In genomic region chr6:163958646-163959045, GRCh38 we compare ENCODE assay signal across 14 cellular contexts.
DNase-seq lines count a peak whose midpoint lies in the region; ATAC-seq and TF ChIP-seq lines count a peak whose summit lies in the region.
"Had no signal": no experiment of that assay in that cellular context is flagged by ENCODE, and none has a peak within 500 bp of the region (broad histone marks: within the 10 kb centered on the region; RNA-seq: fewer than 3 reads in every experiment).

No MANE protein-coding gene starts in this region.

- H3K36me3 Mint-ChIP-seq in neural crest cell (ENCODE audit: low read depth) = no peaks in the 10 kb centered on the region

- H3K27ac Mint-ChIP-seq in neural crest cell (ENCODE audit: unreplicated experiment) = peak overlapping the region; percentile 80
- H3K27ac Mint-ChIP-seq: activated CD8-positive, alpha-beta T cell treated with anti-CD3 and anti-CD28 coated beads, Interleukin-2, amount 10 ng/mL, durations not matched to agents 7 days and 5 days; stimulated activated naive CD8-positive, alpha-beta T cell treated with anti-CD3 and anti-CD28 coated beads, Interleukin-15, Interleukin-2, amounts not matched to agents 100 ng/mL and 50 ng/mL, for 24 hours had no signal

- H3K27me3 Mint-ChIP-seq in neural crest cell (ENCODE audit: low read depth) = no peaks in the 10 kb centered on the region

- no peak overlapping the region for H3K4me3 ChIP-seq in HUES48 (ENCODE audit: low read depth, low read length)
- H3K4me3 ChIP-seq in choroid plexus epithelial cell (ENCODE audit: low read depth, low read length) = no peak overlapping the region

- peaks cover 7% of the 10 kb centered on the region for H3K9me3 Mint-ChIP-seq in neural crest cell
- H3K9me3 Mint-ChIP-seq: stimulated activated naive CD8-positive, alpha-beta T cell treated with anti-CD3 and anti-CD28 coated beads, Interleukin-15, Interleukin-2, amounts not matched to agents 100 ng/mL and 50 ng/mL, for 24 hours had no signal

- H3K4me1 Mint-ChIP-seq in neural crest cell = peaks cover 70% of the 10 kb centered on the region

- peaks cover 21% of the 10 kb centered on the region for H3K4me1 ChIP-seq in HUES48 (ENCODE audit: control insufficient read depth, insufficient read depth, low read length)

- H3K36me3 ChIP-seq in HUES48 (ENCODE audit: control insufficient read depth, insufficient read depth, low read length) = no peaks in the 10 kb centered on the region

- no peak for ATAC-seq in HG03460 (IDR thresholded peaks at IDR 0.05; ENCODE audit: unreplicated experiment)
- ATAC-seq in GM18870 (IDR thresholded peaks at IDR 0.05; ENCODE audit: unreplicated experiment) = no peak
- ATAC-seq in HG03457 (IDR thresholded peaks at IDR 0.05; ENCODE audit: unreplicated experiment) = no peak
- ATAC-seq: activated CD8-positive, alpha-beta T cell treated with anti-CD3 and anti-CD28 coated beads, Interleukin-2, amount 10 ng/mL, durations not matched to agents 7 days and 5 days had no signal

- no peak for TF ChIP-seq CTCF in choroid plexus epithelial cell (conservative IDR thresholded peaks at IDR 0.05; ENCODE audit: low read depth, low read length)
- TF ChIP-seq CTCF in neural crest cell (conservative IDR thresholded peaks at IDR 0.05) = no peak

- DNase-seq in EH (ENCODE audit: low read depth) (peak; percentile 81), choroid plexus epithelial cell (ENCODE audit: low read depth) (peak; percentile 59), neural crest cell (ENCODE audit: low read depth, low spot score) (no peak), NCI-H146 treated with DMSO at 0.1 percent for 48 hours (lab: John Stamatoyannopoulos, UW; ENCODE audit: unreplicated experiment) (no peak)
- DNase-seq: activated CD8-positive, alpha-beta T cell treated with anti-CD3 and anti-CD28 coated beads, Interleukin-2, amount 10 ng/mL, durations not matched to agents 7 days and 5 days; activated effector memory CD4-positive, alpha-beta T cell treated with Interleukin-2 at 50 U/mL for 16 hours; SHP77 treated with DMSO at 0.1 percent for 48 hours; stimulated activated CD4-positive, alpha-beta T cell treated with anti-CD3 and anti-CD28 coated beads, Interleukin-4, amount 100 ng/mL, for 4 hours had no signal

- H3K27ac ChIP-seq in HUES48 (ENCODE audit: low read depth, low read length) = peak overlapping the region; percentile 83
- H3K27ac ChIP-seq: epithelial cell of prostate had no signal

- no peak overlapping the region for H3K4me3 Mint-ChIP-seq in neural crest cell
- H3K4me3 Mint-ChIP-seq: activated CD8-positive, alpha-beta T cell treated with anti-CD3 and anti-CD28 coated beads, Interleukin-2, amount 10 ng/mL, durations not matched to agents 7 days and 5 days; stimulated activated naive CD8-positive, alpha-beta T cell treated with anti-CD3 and anti-CD28 coated beads, Interleukin-15, Interleukin-2, amounts not matched to agents 100 ng/mL and 50 ng/mL, for 24 hours had no signal

- no peaks in the 10 kb centered on the region for H3K9me3 ChIP-seq in HUES48 (ENCODE audit: control insufficient read depth, insufficient read depth, low read length)

- H3K27me3 ChIP-seq in HUES48 (ENCODE audit: control insufficient read depth, insufficient read depth, low read length) = no peaks in the 10 kb centered on the region

- peak overlapping the region; percentile 21; the same call in 1 of the 2 replicates for H3K9ac ChIP-seq in HUES48 (ENCODE audit: low read depth, low read length)

Comparison
In these comparisons a context has a peak if more than half of its experiments do, and no peak if none do; other contexts are left out.
1. DNase-seq: peak in EH (single experiment) and choroid plexus epithelial cell (single experiment); none in neural crest cell (single experiment) and NCI-H146 treated with DMSO at 0.1 percent for 48 hours (single experiment).